ENCODE assay signal across 10 cellular contexts in the genomic region with DNA sequence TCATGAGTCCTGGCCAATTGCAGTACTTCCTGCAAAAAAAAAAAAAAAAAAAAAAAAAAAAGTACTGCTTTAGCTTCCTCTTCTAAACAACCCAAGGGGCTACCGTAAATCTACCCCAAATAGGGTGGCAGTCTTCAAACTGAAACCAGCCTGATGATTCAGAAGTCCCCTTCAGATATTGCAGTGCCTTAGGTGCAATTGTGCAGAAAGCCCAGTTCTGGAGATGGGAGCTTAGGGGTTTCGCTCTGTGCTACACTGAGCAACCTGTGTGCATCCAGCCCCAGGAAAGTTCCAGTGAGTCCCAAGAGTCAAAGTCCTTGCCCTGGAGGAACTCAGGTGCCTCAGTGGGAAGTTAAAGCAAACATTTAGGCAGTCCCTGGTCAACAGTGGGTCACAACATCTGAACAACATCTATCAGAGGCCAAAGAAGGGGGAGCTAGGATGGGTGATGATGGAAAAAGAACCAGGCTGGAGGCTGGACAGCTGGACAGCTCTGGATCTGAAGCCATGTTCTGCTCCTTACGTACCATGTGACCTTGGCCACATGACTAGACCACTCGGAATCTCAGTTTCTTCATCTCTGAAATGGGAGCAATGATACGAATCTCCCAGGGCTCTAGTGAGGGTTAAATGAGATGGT. TPM values are rescaled to one million over a fixed set of nuclear protein-coding genes. Genes with fewer than 3 reads are reported as not detected.
DNase-seq lines count a peak whose midpoint lies in the region; ATAC-seq and TF ChIP-seq lines count a peak whose summit lies in the region.
"Had no signal": no experiment of that assay in that cellular context is flagged by ENCODE, and none has a peak within 500 bp of the region (broad histone marks: within the 10 kb centered on the region; RNA-seq: fewer than 3 reads in every experiment).

No MANE protein-coding gene starts in this region.

- no peaks in the 10 kb centered on the region for H3K36me3 ChIP-seq in WERI-Rb-1

- POLR2A ChIA-PET in activated CD4-positive, alpha-beta T cell treated with anti-CD3 and anti-CD28 coated beads, Interleukin-2, amount 10 ng/mL, durations not matched to agents 7 days and 5 days (lab: Charles Lee), result no interaction called here

- H3K27ac Mint-ChIP-seq in activated CD4-positive, alpha-beta T cell treated with anti-CD3 and anti-CD28 coated beads, Interleukin-2, amount 10 ng/mL, durations not matched to agents 7 days and 5 days, result peak overlapping the region; percentile 86
- H3K27ac Mint-ChIP-seq in activated T-cell treated with anti-CD3 and anti-CD28 coated beads, Interleukin-2, amount 50 U/mL, for 72 hours, result peak overlapping the region; percentile 18
- H3K27ac Mint-ChIP-seq in stimulated activated naive CD8-positive, alpha-beta T cell treated with anti-CD3 and anti-CD28 coated beads, Interleukin-15, Interleukin-2, amounts not matched to agents 100 ng/mL and 50 ng/mL, for 24 hours, result peak overlapping the region; percentile 94

- peaks cover 20% of the 10 kb centered on the region for H3K27me3 Mint-ChIP-seq in activated CD4-positive, alpha-beta T cell treated with anti-CD3 and anti-CD28 coated beads, Interleukin-2, amount 10 ng/mL, durations not matched to agents 7 days and 5 days
- peaks cover 70% of the 10 kb centered on the region for H3K27me3 Mint-ChIP-seq in activated T-cell treated with anti-CD3 and anti-CD28 coated beads, Interleukin-2, amount 50 U/mL, for 72 hours (ENCODE audit: low read depth)
- H3K27me3 Mint-ChIP-seq in stimulated activated naive CD8-positive, alpha-beta T cell treated with anti-CD3 and anti-CD28 coated beads, Interleukin-15, Interleukin-2, amounts not matched to agents 100 ng/mL and 50 ng/mL, for 24 hours, result peaks cover 43% of the 10 kb centered on the region

- peaks cover 2% of the 10 kb centered on the region for H3K36me3 Mint-ChIP-seq in activated CD4-positive, alpha-beta T cell treated with anti-CD3 and anti-CD28 coated beads, Interleukin-2, amount 10 ng/mL, durations not matched to agents 7 days and 5 days (ENCODE audit: low read depth)
- peaks cover 0 to 3% of the 10 kb centered on the region in 2 donors for H3K36me3 Mint-ChIP-seq in activated T-cell treated with anti-CD3 and anti-CD28 coated beads, Interleukin-2, amount 50 U/mL, for 72 hours (ENCODE audit: insufficient read depth in 2 of 2)
- H3K36me3 Mint-ChIP-seq in stimulated activated naive CD8-positive, alpha-beta T cell treated with anti-CD3 and anti-CD28 coated beads, Interleukin-15, Interleukin-2, amounts not matched to agents 100 ng/mL and 50 ng/mL, for 24 hours (ENCODE audit: low read depth), result no peaks in the 10 kb centered on the region

- no peaks in the 10 kb centered on the region for H3K9me3 Mint-ChIP-seq in activated CD4-positive, alpha-beta T cell treated with anti-CD3 and anti-CD28 coated beads, Interleukin-2, amount 10 ng/mL, durations not matched to agents 7 days and 5 days
- H3K9me3 Mint-ChIP-seq in activated T-cell treated with anti-CD3 and anti-CD28 coated beads, Interleukin-2, amount 50 U/mL, for 72 hours, result no peaks in the 10 kb centered on the region
- no peaks in the 10 kb centered on the region for H3K9me3 Mint-ChIP-seq in stimulated activated naive CD8-positive, alpha-beta T cell treated with anti-CD3 and anti-CD28 coated beads, Interleukin-15, Interleukin-2, amounts not matched to agents 100 ng/mL and 50 ng/mL, for 24 hours

- H3K27ac ChIP-seq in WERI-Rb-1, result no peak overlapping the region

- no peaks in the 10 kb centered on the region for H3K9me3 ChIP-seq in WERI-Rb-1 (ENCODE audit: severe bottlenecking)

- no peak overlapping the region for H3K4me3 Mint-ChIP-seq in activated CD4-positive, alpha-beta T cell treated with anti-CD3 and anti-CD28 coated beads, Interleukin-2, amount 10 ng/mL, durations not matched to agents 7 days and 5 days
- H3K4me3 Mint-ChIP-seq in activated T-cell treated with anti-CD3 and anti-CD28 coated beads, Interleukin-2, amount 50 U/mL, for 72 hours, result peak overlapping the region; percentile 71 to 73
- H3K4me3 Mint-ChIP-seq in stimulated activated naive CD8-positive, alpha-beta T cell treated with anti-CD3 and anti-CD28 coated beads, Interleukin-15, Interleukin-2, amounts not matched to agents 100 ng/mL and 50 ng/mL, for 24 hours, result peak overlapping the region; percentile 62

- H3K4me1 Mint-ChIP-seq in activated CD4-positive, alpha-beta T cell treated with anti-CD3 and anti-CD28 coated beads, Interleukin-2, amount 10 ng/mL, durations not matched to agents 7 days and 5 days, result peaks cover 69% of the 10 kb centered on the region
- peaks cover 61% of the 10 kb centered on the region for H3K4me1 Mint-ChIP-seq in activated T-cell treated with anti-CD3 and anti-CD28 coated beads, Interleukin-2, amount 50 U/mL, for 72 hours (ENCODE audit: low read depth)
- peaks cover 63% of the 10 kb centered on the region for H3K4me1 Mint-ChIP-seq in stimulated activated naive CD8-positive, alpha-beta T cell treated with anti-CD3 and anti-CD28 coated beads, Interleukin-15, Interleukin-2, amounts not matched to agents 100 ng/mL and 50 ng/mL, for 24 hours (ENCODE audit: low read depth)

- peak; percentile 23 for DNase-seq in activated CD4-positive, alpha-beta T cell treated with anti-CD3 and anti-CD28 coated beads, Interleukin-2, amount 10 ng/mL, durations not matched to agents 7 days and 5 days
- no peak for DNase-seq in activated CD4-positive, alpha-beta T cell treated with anti-CD3 and anti-CD28 coated beads, Interleukin-2, amount 50 U/mL, for 4 hours
- DNase-seq in HT1080 (ENCODE audit: low read depth), result peak; percentile 11
- DNase-seq in activated T-cell treated with anti-CD3 and anti-CD28 coated beads, Interleukin-2, amount 50 U/mL, for 72 hours, result peak; percentile 54
- no peak for DNase-seq in NCI-H2196 treated with DMSO at 0.1 percent for 48 hours (lab: John Stamatoyannopoulos, UW; ENCODE audit: unreplicated experiment)
- DNase-seq in iPS-NIHi11 (ENCODE audit: low spot score), result no peak
- no peak for DNase-seq in WERI-Rb-1
- DNase-seq: NCI-H2171 treated with DMSO at 0.1 percent for 48 hours had no signal

- peak; percentile 71 to 72 for ATAC-seq in activated T-cell treated with anti-CD3 and anti-CD28 coated beads, Interleukin-2, amount 50 U/mL, for 72 hours (replicated peaks in 1 of 2)

- H3K27me3 ChIP-seq in WERI-Rb-1 (ENCODE audit: insufficient read depth, low read depth, severe bottlenecking), result no peaks in the 10 kb centered on the region

- CTCF ChIA-PET in activated CD4-positive, alpha-beta T cell treated with anti-CD3 and anti-CD28 coated beads, Interleukin-2, amount 10 ng/mL, durations not matched to agents 7 days and 5 days (lab: Charles Lee), result interaction anchor here (0.6 to 2.2 kb wide), 3 partner anchors 8 to 640 kb away, joined by 3 to 7 read pairs (median 4); no protein-coding TSS in a partner anchor

- no peak overlapping the region for H3K4me3 ChIP-seq in WERI-Rb-1 (ENCODE audit: low read depth, low read length)

- TF ChIP-seq CTCF in WERI-Rb-1 (IDR thresholded peaks at IDR 0.05; ENCODE audit: low read depth, low read length), result no peak

RNA-seq across cellular contexts. Expression of gene CIITA, which starts 6.7 kb away (rescaled TPM):
- total RNA-seq in activated CD4-positive, alpha-beta T cell treated with anti-CD3 and anti-CD28 coated beads, Interleukin-2, amount 10 ng/mL, durations not matched to agents 7 days and 5 days, result 10 to 100 TPM; 21.5 to 24.6 TPM
- 0.30 and 0.55 TPM in 2 replicates for total RNA-seq in HT1080 (2014; rRNA removed; shearing (Covaris generic))
- 1.4 and 1.8 TPM in 2 replicates for polyA plus RNA-seq in HT1080 (2015; cell fraction: cytosol; rRNA removed)
- polyA plus RNA-seq in HT1080 (2015; cell fraction: nucleus; rRNA removed), result 7.7 and 9.4 TPM in 2 replicates
- total RNA-seq in activated T-cell treated with anti-CD3 and anti-CD28 coated beads, Interleukin-2, amount 50 U/mL, for 72 hours, result 1 to 10 TPM; 3.1 to 7.2 TPM

RNA-seq across cellular contexts. Expression of gene TVP23A, which starts 51.7 kb away (rescaled TPM):
- total RNA-seq in activated CD4-positive, alpha-beta T cell treated with anti-CD3 and anti-CD28 coated beads, Interleukin-2, amount 10 ng/mL, durations not matched to agents 7 days and 5 days, result not detected
- total RNA-seq in HT1080 (2014; rRNA removed; shearing (Covaris generic)), result not detected in 2 replicates
- 0.06 and 0.17 TPM in 2 replicates for polyA plus RNA-seq in HT1080 (2015; cell fraction: cytosol; rRNA removed)
- polyA plus RNA-seq in HT1080 (2015; cell fraction: nucleus; rRNA removed), result not detected in 2 replicates
- under 1 TPM in 1 of 2 donors, not detected in 1; 0.60 TPM for total RNA-seq in activated T-cell treated with anti-CD3 and anti-CD28 coated beads, Interleukin-2, amount 50 U/mL, for 72 hours
- total RNA-seq: pulmonary artery endothelial cell had no signal

Comparison
In these comparisons a context has a peak if more than half of its experiments do, and no peak if none do; other contexts are left out.
1. DNase-seq: peak in activated CD4-positive, alpha-beta T cell treated with anti-CD3 and anti-CD28 coated beads, Interleukin-2, amount 10 ng/mL, durations not matched to agents 7 days and 5 days (single experiment), HT1080 (single experiment) and activated T-cell treated with anti-CD3 and anti-CD28 coated beads, Interleukin-2, amount 50 U/mL, for 72 hours (2 of 2); none in activated CD4-positive, alpha-beta T cell treated with anti-CD3 and anti-CD28 coated beads, Interleukin-2, amount 50 U/mL, for 4 hours (0 of 2), NCI-H2196 treated with DMSO at 0.1 percent for 48 hours (single experiment), iPS-NIHi11 (single experiment) and WERI-Rb-1 (single experiment).
2. H3K27ac Mint-ChIP-seq: peak in every context shown above with its lines; median percentile 94 in stimulated activated naive CD8-positive, alpha-beta T cell treated with anti-CD3 and anti-CD28 coated beads, Interleukin-15, Interleukin-2, amounts not matched to agents 100 ng/mL and 50 ng/mL, for 24 hours; 86 in activated CD4-positive, alpha-beta T cell treated with anti-CD3 and anti-CD28 coated beads, Interleukin-2, amount 10 ng/mL, durations not matched to agents 7 days and 5 days; 18 in activated T-cell treated with anti-CD3 and anti-CD28 coated beads, Interleukin-2, amount 50 U/mL, for 72 hours.